Comparison of ENCODE assay signal across 10 cellular contexts in genomic region chr11:612201-612960, GRCh38. TPM values are rescaled to one million over a fixed set of nuclear protein-coding genes. Genes with fewer than 3 reads are reported as not detected.
DNase-seq lines count a peak whose midpoint lies in the region; ATAC-seq, FAIRE-seq and TF ChIP-seq lines count a peak whose summit lies in the region.
"Had no signal": no experiment of that assay in that cellular context is flagged by ENCODE, and none has a peak within 500 bp of the region (broad histone marks: within the 10 kb centered on the region; RNA-seq: fewer than 3 reads in every experiment).

No MANE protein-coding gene starts in this region.

- H3K27ac ChIP-seq in Karpas-422 (ENCODE audit: low read length) (no peak overlapping the region), GM12878 (ENCODE audit: control insufficient read depth, insufficient read depth) (no peak overlapping the region)
- peak overlapping the region; percentile 86 for H3K27ac ChIP-seq in naive thymus-derived CD4-positive, alpha-beta T cell (ENCODE audit: low read depth, low read length)
- H3K27ac ChIP-seq: uterus had no signal

- H3K36me3 ChIP-seq in Karpas-422 (ENCODE audit: insufficient read depth, low read length) (no peaks in the 10 kb centered on the region; the same call in 1 of the 2 replicates), GM12878 (ENCODE audit: control insufficient read depth in 2 of 2, insufficient read depth in 2 of 2, low read length in 1 of 2) (peaks cover 16 to 53% of the 10 kb centered on the region in 2 experiments; a peak in 3 of 4 replicates)
- peaks cover 0 to 67% (median 22%) of the 10 kb centered on the region in 3 experiments for H3K36me3 ChIP-seq in naive thymus-derived CD4-positive, alpha-beta T cell (ENCODE audit: control insufficient read depth in 2 of 3, insufficient read depth in 3 of 3, low read length in 3 of 3)
- H3K36me3 ChIP-seq: uterus had no signal

- peaks cover 27% of the 10 kb centered on the region for H3K4me1 ChIP-seq in Karpas-422 (ENCODE audit: low read length)
- peaks cover 14% of the 10 kb centered on the region for H3K4me1 ChIP-seq in GM12878 (ENCODE audit: control insufficient read depth, insufficient read depth, low read length)
- H3K4me1 ChIP-seq in naive thymus-derived CD4-positive, alpha-beta T cell (ENCODE audit: control insufficient read depth in 2 of 2, insufficient read depth in 2 of 2, low read length in 2 of 2), result peaks cover 8 to 22% of the 10 kb centered on the region in 2 donors

- CTCF ChIA-PET in GM12878 (lab: Yijun Ruan, JAX), result no interaction called here
- CTCF ChIA-PET in naive thymus-derived CD4-positive, alpha-beta T cell (lab: Charles Lee), result interaction anchor here (0.6 kb wide), 1 partner anchor 37 kb away, joined by 6 read pairs; no protein-coding TSS in a partner anchor

- no peaks in the 10 kb centered on the region for H3K9me2 ChIP-seq in Karpas-422 (replicated peaks; ENCODE audit: insufficient read depth, low read length)

- H3K4me3 Mint-ChIP-seq in naive thymus-derived CD4-positive, alpha-beta T cell, result peak overlapping the region in 5 of 10 donors; percentile 23 to 76 (median 58)

- H3K4me3 ChIP-seq in Karpas-422 (ENCODE audit: low read length) (no peak overlapping the region), GM12878 (no peak overlapping the region)
- no peak overlapping the region for H3K4me3 ChIP-seq in naive thymus-derived CD4-positive, alpha-beta T cell (ENCODE audit: low read length)
- H3K4me3 ChIP-seq: uterus had no signal

- H3K4me2 ChIP-seq in Karpas-422 (ENCODE audit: low read depth, low read length, poor library complexity, severe bottlenecking), result no peak overlapping the region
- peak overlapping the region; percentile 68; the same call in 1 of the 2 replicates for H3K4me2 ChIP-seq in GM12878 (ENCODE audit: control insufficient read depth, insufficient read depth)

- H3K9ac ChIP-seq in Karpas-422 (ENCODE audit: low read length), result no peak overlapping the region
- no peak overlapping the region for H3K9ac ChIP-seq in GM12878 (ENCODE audit: control insufficient read depth, insufficient read depth, low read length)

- DNase-seq in DMS53 (lab: John Stamatoyannopoulos, UW) (peak; percentile 94), Karpas-422 (peak; percentile 74), GM12878 (ENCODE audit: low read depth, low spot score) (no peak), activated gamma-delta T cell treated with Interleukin-2 at 50 U/mL for 16 hours (no peak)
- DNase-seq in naive thymus-derived CD4-positive, alpha-beta T cell, result peak in 2 of 9 donors; percentile 24 to 25
- no peak for DNase-seq in stimulated activated CD8-positive, alpha-beta memory T cell treated with anti-CD3 and anti-CD28 coated beads, Interleukin-4, amount 100 ng/mL, for 48 hours
- no peak for DNase-seq in stimulated activated CD4-positive, alpha-beta T cell treated with anti-CD3 and anti-CD28 coated beads, Interleukin-15, amount 100 ng/mL, for 24 hours

- H3K27me3 Mint-ChIP-seq in naive thymus-derived CD4-positive, alpha-beta T cell, result no peaks in the 10 kb centered on the region

- peak; percentile 1 to 33 (median 23); a peak in 2 of 6 replicates for TF ChIP-seq CTCF in GM12878 (IDR thresholded peaks at IDR 0.05 in 2 of 3, conservative IDR thresholded peaks at IDR 0.05 in 1 of 3; ENCODE audit: control insufficient read depth in 2 of 3, extremely low read depth in 1 of 3, insufficient read depth in 1 of 3, low read depth in 3 of 3, low read length in 3 of 3)

- H3K27ac Mint-ChIP-seq in naive thymus-derived CD4-positive, alpha-beta T cell, result peak overlapping the region; percentile 67 to 93 (median 88)

- ATAC-seq in GM12878 (no peak), GM19035 (IDR thresholded peaks at IDR 0.05; ENCODE audit: unreplicated experiment) (no peak)
- ATAC-seq in naive thymus-derived CD4-positive, alpha-beta T cell, result no peak

- 76% methylated on average over 22 of the region's 27 CpGs for WGBS in GM12878 (ENCODE audit: insufficient coverage, insufficient replicate concordance, low lambda C conversion rate, missing lambda C conversion rate)

- no peak for FAIRE-seq in GM12878 (lab: Jason Lieb, UNC)

- TF ChIP-seq POLR2A in GM12878 (IDR thresholded peaks at IDR 0.05; ENCODE audit: low read depth, low read length), result peak; percentile 85

- no TSS peak for BruUV-seq in GM12878 (replicated peaks; lab: Mats Ljungman, UMichigan)

- in situ Hi-C loops in GM12878 (cut with MboI), result no loop called here

- no peak for TF ChIP-seq EP300 in GM12878 (IDR thresholded peaks at IDR 0.05; ENCODE audit: borderline replicate concordance in 1 of 2, control insufficient read depth in 1 of 2, low read depth in 2 of 2, low read length in 2 of 2)

- peaks cover 0 to 15% (median 0%) of the 10 kb centered on the region in 5 donors for H3K36me3 Mint-ChIP-seq in naive thymus-derived CD4-positive, alpha-beta T cell

- intact Hi-C loops in GM12878 (cut with micrococcal nuclease; ENCODE audit: unreplicated experiment), result no loop called here
- intact Hi-C loops in naive thymus-derived CD4-positive, alpha-beta T cell (cut with micrococcal nuclease), result loop anchor here in 1 of 2 donors (2.0 kb wide), 1 partner anchor 52 kb away; the partner anchor contains the start of genes LMNTD2 and RASSF7

- H2AFZ ChIP-seq in Karpas-422 (ENCODE audit: low read length), result no peak overlapping the region
- H2AFZ ChIP-seq in GM12878 (ENCODE audit: control insufficient read depth, low read depth, low read length), result no peak overlapping the region

- H4K20me1 ChIP-seq in Karpas-422 (ENCODE audit: insufficient read depth, low read depth, low read length) (peaks cover 27% of the 10 kb centered on the region; the same call in 1 of the 2 replicates), GM12878 (ENCODE audit: control insufficient read depth, insufficient read depth) (peaks cover 11% of the 10 kb centered on the region)

- H3K9me3 ChIP-seq in Karpas-422 (ENCODE audit: low read length) (no peaks in the 10 kb centered on the region), GM12878 (replicated peaks; ENCODE audit: control insufficient read depth, insufficient read depth, low read length) (no peaks in the 10 kb centered on the region)
- no peaks in the 10 kb centered on the region for H3K9me3 ChIP-seq in naive thymus-derived CD4-positive, alpha-beta T cell (ENCODE audit: control insufficient read depth in 2 of 3, low read length in 3 of 3)
- H3K9me3 ChIP-seq: uterus had no signal

- H3K27me3 ChIP-seq in Karpas-422 (ENCODE audit: low read length) (no peaks in the 10 kb centered on the region), GM12878 (replicated peaks in 1 of 2; ENCODE audit: control insufficient read depth in 2 of 2, insufficient read depth in 2 of 2, low read length in 1 of 2) (no peaks in the 10 kb centered on the region)
- no peaks in the 10 kb centered on the region for H3K27me3 ChIP-seq in naive thymus-derived CD4-positive, alpha-beta T cell (ENCODE audit: control insufficient read depth in 2 of 2, insufficient read depth in 2 of 2, low read length in 2 of 2)
- H3K27me3 ChIP-seq: uterus had no signal

- POLR2A ChIA-PET in GM12878 (lab: Charles Lee), result interaction anchor here (0.5 kb wide), 1 partner anchor 106 kb away, joined by 4 read pairs; no protein-coding TSS in a partner anchor
- POLR2A ChIA-PET in naive thymus-derived CD4-positive, alpha-beta T cell (lab: Charles Lee), result interaction anchor here (2.5 kb wide), 1 partner anchor 36 kb away, joined by 14 read pairs; the partner anchor contains the start of gene PHRF1

- RAD21 ChIA-PET in GM12878 (lab: Charles Lee; ENCODE audit: unreplicated experiment), result interaction anchor here (1.5 kb wide), 1 partner anchor 84 kb away, joined by 3 read pairs; no protein-coding TSS in a partner anchor

- H3K79me2 ChIP-seq in Karpas-422 (ENCODE audit: low read length) (peaks cover 7% of the 10 kb centered on the region; the same call in 1 of the 2 replicates), GM12878 (ENCODE audit: control insufficient read depth, insufficient read depth, low read length) (peaks cover 26% of the 10 kb centered on the region)

- H3K4me1 Mint-ChIP-seq in naive thymus-derived CD4-positive, alpha-beta T cell, result peaks cover 0 to 22% (median 15%) of the 10 kb centered on the region in 7 donors

- no peak for TF ChIP-seq RAD21 in GM12878 (IDR thresholded peaks at IDR 0.05; ENCODE audit: insufficient read depth, low read depth, low read length)

- peaks cover 0 to 2% (median 0%) of the 10 kb centered on the region in 11 donors for H3K9me3 Mint-ChIP-seq in naive thymus-derived CD4-positive, alpha-beta T cell

- SMC1A ChIA-PET in GM12878 (lab: Charles Lee; ENCODE audit: uncharacterized antibody, unreplicated experiment), result no interaction called here

RNA-seq across cellular contexts. Expression of gene IRF7, which starts 3.4 kb away (rescaled TPM):
- 34.6 and 53.5 TPM in 2 replicates for total RNA-seq in Karpas-422 (2014; rRNA removed; shearing (Covaris generic); ENCODE audit: low replicate concordance)
- 129 and 153 TPM in 2 replicates for total RNA-seq in GM12878 (2013; cell fraction: nucleolus; rRNA removed)
- total RNA-seq in GM12878 (2014; rRNA removed), result 119 and 141 TPM in 2 replicates
- total RNA-seq in GM12878 (2014; rRNA removed; fragmentation: Illumina TruSeq; extraction: Trizol), result 24.3 and 24.4 TPM in 2 replicates
- 115 and 116 TPM in 2 replicates for total RNA-seq in GM12878 (2021)
- polyA plus RNA-seq in GM12878 (2011; ENCODE audit: low read depth), result 17.8 TPM
- polyA plus RNA-seq in GM12878 (2011; rRNA removed), result 22.0 and 65.3 TPM in 2 replicates
- polyA plus RNA-seq in GM12878 (2011; cell fraction: cytosol; rRNA removed), result 83.0 and 157 TPM in 2 replicates
- 623 and 683 TPM in 2 replicates for polyA plus RNA-seq in GM12878 (2011; cell fraction: nucleus; rRNA removed)
- polyA plus RNA-seq in GM12878 (2012), result 112 and 138 TPM in 2 replicates
- polyA plus RNA-seq in GM12878 (2014; fragmentation: Illumina TruSeq; extraction: Trizol), result 0.71 and 8.1 TPM in 2 replicates
- polyA plus RNA-seq in GM12878 (2014; fragmentation: Nextera tagmentation; extraction: Ambion mirVana), result 10 to 100 TPM in 1 of 2 experiments, 1 to 10 TPM in 1; 4.4 to 26.4 TPM
- 129 and 142 TPM in 2 replicates for polyA plus RNA-seq in GM12878 (2014; rRNA removed)
- 10 to 100 TPM; 69.9 to 88.5 TPM for polyA plus RNA-seq in GM12878 (2016; fragmentation: Nextera tagmentation; extraction: Ambion mirVana)
- 50.5 and 146 TPM in 2 replicates for polyA minus RNA-seq in GM12878 (2011; rRNA and poly(A)+ RNA removed)
- polyA minus RNA-seq in GM12878 (2011; cell fraction: cytosol; rRNA and poly(A)+ RNA removed), result 62.5 and 71.1 TPM in 2 replicates
- polyA minus RNA-seq in GM12878 (2011; cell fraction: nucleus; rRNA and poly(A)+ RNA removed), result 201 and 259 TPM in 2 replicates
- total RNA-seq in naive thymus-derived CD4-positive, alpha-beta T cell, result 100 to 1,000 TPM in 1 of 5 experiments, 10 to 100 TPM in 4; 57.0 to 134 (median 64.6) TPM
- 10 to 100 TPM; 25.9 to 50.0 TPM for polyA plus RNA-seq in naive thymus-derived CD4-positive, alpha-beta T cell

RNA-seq across cellular contexts. Expression of gene CDHR5, which starts 12.4 kb away (rescaled TPM):
- 0.04 TPM in 1 of 2 replicates, not detected in the other for total RNA-seq in Karpas-422 (2014; rRNA removed; shearing (Covaris generic); ENCODE audit: low replicate concordance)
- not detected in 2 replicates for total RNA-seq in GM12878 (2013; cell fraction: nucleolus; rRNA removed)
- total RNA-seq in GM12878 (2014; rRNA removed) (0.05 TPM in 1 of 2 replicates, not detected in the other), GM12878 (2014; rRNA removed; fragmentation: Illumina TruSeq; extraction: Trizol) (not detected in 2 replicates), GM12878 (2021) (0.40 TPM in 1 of 2 replicates, not detected in the other)
- not detected for polyA plus RNA-seq in GM12878 (2011; ENCODE audit: low read depth)
- polyA plus RNA-seq in GM12878 (2011; rRNA removed) (not detected in 2 replicates), GM12878 (2014; fragmentation: Illumina TruSeq; extraction: Trizol) (not detected in 2 replicates), GM12878 (2014; fragmentation: Nextera tagmentation; extraction: Ambion mirVana) (not detected), GM12878 (2014; rRNA removed) (0.06 TPM in 1 of 2 replicates, not detected in the other), GM12878 (2016; fragmentation: Nextera tagmentation; extraction: Ambion mirVana) (not detected)
- not detected in 2 replicates for polyA plus RNA-seq in GM12878 (2011; cell fraction: cytosol; rRNA removed)
- not detected in 2 replicates for polyA plus RNA-seq in GM12878 (2011; cell fraction: nucleus; rRNA removed)
- 0.11 and 0.19 TPM in 2 replicates for polyA plus RNA-seq in GM12878 (2012)
- polyA minus RNA-seq in GM12878 (2011; rRNA and poly(A)+ RNA removed), result not detected in 2 replicates
- not detected in 2 replicates for polyA minus RNA-seq in GM12878 (2011; cell fraction: cytosol; rRNA and poly(A)+ RNA removed)
- polyA minus RNA-seq in GM12878 (2011; cell fraction: nucleus; rRNA and poly(A)+ RNA removed), result not detected in 2 replicates
- total RNA-seq in naive thymus-derived CD4-positive, alpha-beta T cell, result not detected
- polyA plus RNA-seq in naive thymus-derived CD4-positive, alpha-beta T cell, result not detected

RNA-seq across cellular contexts. Expression of gene SCT, which starts 14.6 kb away (rescaled TPM):
- not detected in 2 replicates for total RNA-seq in Karpas-422 (2014; rRNA removed; shearing (Covaris generic); ENCODE audit: low replicate concordance)
- total RNA-seq in GM12878 (2013; cell fraction: nucleolus; rRNA removed), result not detected in 2 replicates
- not detected in 2 replicates for total RNA-seq in GM12878 (2014; rRNA removed)
- not detected in 2 replicates for total RNA-seq in GM12878 (2014; rRNA removed; fragmentation: Illumina TruSeq; extraction: Trizol)
- total RNA-seq in GM12878 (2021), result not detected in 2 replicates
- not detected for polyA plus RNA-seq in GM12878 (2011; ENCODE audit: low read depth)
- polyA plus RNA-seq in GM12878 (2011; rRNA removed), result not detected in 2 replicates
- polyA plus RNA-seq in GM12878 (2011; cell fraction: cytosol; rRNA removed), result not detected in 2 replicates
- not detected in 2 replicates for polyA plus RNA-seq in GM12878 (2011; cell fraction: nucleus; rRNA removed)
- polyA plus RNA-seq in GM12878 (2012), result not detected in 2 replicates
- polyA plus RNA-seq in GM12878 (2014; fragmentation: Illumina TruSeq; extraction: Trizol), result not detected in 2 replicates
- polyA plus RNA-seq in GM12878 (2014; fragmentation: Nextera tagmentation; extraction: Ambion mirVana), result not detected
- polyA plus RNA-seq in GM12878 (2014; rRNA removed), result not detected in 2 replicates
- polyA plus RNA-seq in GM12878 (2016; fragmentation: Nextera tagmentation; extraction: Ambion mirVana), result not detected
- not detected in 2 replicates for polyA minus RNA-seq in GM12878 (2011; rRNA and poly(A)+ RNA removed)
- polyA minus RNA-seq in GM12878 (2011; cell fraction: cytosol; rRNA and poly(A)+ RNA removed), result not detected in 2 replicates
- not detected in 2 replicates for polyA minus RNA-seq in GM12878 (2011; cell fraction: nucleus; rRNA and poly(A)+ RNA removed)
- total RNA-seq in naive thymus-derived CD4-positive, alpha-beta T cell, result not detected
- polyA plus RNA-seq in naive thymus-derived CD4-positive, alpha-beta T cell, result not detected
- total RNA-seq: NCI-H460, uterus had no signal

RNA-seq across cellular contexts. Expression of gene DRD4, which starts 24.7 kb away (rescaled TPM):
- not detected in 2 replicates for total RNA-seq in Karpas-422 (2014; rRNA removed; shearing (Covaris generic); ENCODE audit: low replicate concordance)
- total RNA-seq in GM12878 (2013; cell fraction: nucleolus; rRNA removed), result 0.37 and 0.40 TPM in 2 replicates
- total RNA-seq in GM12878 (2014; rRNA removed) (not detected in 2 replicates), GM12878 (2014; rRNA removed; fragmentation: Illumina TruSeq; extraction: Trizol) (not detected in 2 replicates), GM12878 (2021) (0.24 TPM in 1 of 2 replicates, not detected in the other)
- not detected for polyA plus RNA-seq in GM12878 (2011; ENCODE audit: low read depth)
- polyA plus RNA-seq in GM12878 (2011; rRNA removed) (not detected in 2 replicates), GM12878 (2014; fragmentation: Illumina TruSeq; extraction: Trizol) (not detected in 2 replicates), GM12878 (2014; fragmentation: Nextera tagmentation; extraction: Ambion mirVana) (not detected), GM12878 (2014; rRNA removed) (not detected in 2 replicates), GM12878 (2016; fragmentation: Nextera tagmentation; extraction: Ambion mirVana) (not detected)
- not detected in 2 replicates for polyA plus RNA-seq in GM12878 (2011; cell fraction: cytosol; rRNA removed)
- polyA plus RNA-seq in GM12878 (2011; cell fraction: nucleus; rRNA removed), result 0.07 and 0.12 TPM in 2 replicates
- 0.08 and 0.26 TPM in 2 replicates for polyA plus RNA-seq in GM12878 (2012)
- polyA minus RNA-seq in GM12878 (2011; rRNA and poly(A)+ RNA removed), result not detected in 2 replicates
- polyA minus RNA-seq in GM12878 (2011; cell fraction: cytosol; rRNA and poly(A)+ RNA removed), result not detected in 2 replicates
- polyA minus RNA-seq in GM12878 (2011; cell fraction: nucleus; rRNA and poly(A)+ RNA removed), result 0.29 TPM in 1 of 2 replicates, not detected in the other
- 1 to 10 TPM in 2 of 5 experiments, under 1 TPM in 3; 0.27 to 1.9 (median 0.75) TPM for total RNA-seq in naive thymus-derived CD4-positive, alpha-beta T cell
- not detected for polyA plus RNA-seq in naive thymus-derived CD4-positive, alpha-beta T cell

RNA-seq across cellular contexts. Expression of gene PHRF1, which starts 36.1 kb away (rescaled TPM):
- 8.7 and 20.9 TPM in 2 replicates for total RNA-seq in Karpas-422 (2014; rRNA removed; shearing (Covaris generic); ENCODE audit: low replicate concordance)
- 65.8 and 74.9 TPM in 2 replicates for total RNA-seq in GM12878 (2013; cell fraction: nucleolus; rRNA removed)
- 19.2 and 22.0 TPM in 2 replicates for total RNA-seq in GM12878 (2014; rRNA removed)
- total RNA-seq in GM12878 (2014; rRNA removed; fragmentation: Illumina TruSeq; extraction: Trizol), result 8.8 and 11.1 TPM in 2 replicates
- 39.4 and 43.5 TPM in 2 replicates for total RNA-seq in GM12878 (2021)
- 4.2 TPM for polyA plus RNA-seq in GM12878 (2011; ENCODE audit: low read depth)
- polyA plus RNA-seq in GM12878 (2011; rRNA removed), result 4.9 and 11.7 TPM in 2 replicates
- polyA plus RNA-seq in GM12878 (2011; cell fraction: cytosol; rRNA removed), result 11.7 and 18.5 TPM in 2 replicates
- 44.2 and 63.2 TPM in 2 replicates for polyA plus RNA-seq in GM12878 (2011; cell fraction: nucleus; rRNA removed)
- polyA plus RNA-seq in GM12878 (2012), result 16.1 TPM in 2 replicates
- polyA plus RNA-seq in GM12878 (2014; fragmentation: Illumina TruSeq; extraction: Trizol), result 2.4 and 8.0 TPM in 2 replicates
- under 1 TPM; 0.13 to 0.42 TPM for polyA plus RNA-seq in GM12878 (2014; fragmentation: Nextera tagmentation; extraction: Ambion mirVana)
- polyA plus RNA-seq in GM12878 (2014; rRNA removed), result 23.4 and 28.2 TPM in 2 replicates
- polyA plus RNA-seq in GM12878 (2016; fragmentation: Nextera tagmentation; extraction: Ambion mirVana), result 10 to 100 TPM; 18.5 to 21.7 TPM
- polyA minus RNA-seq in GM12878 (2011; rRNA and poly(A)+ RNA removed), result 9.5 and 17.9 TPM in 2 replicates
- polyA minus RNA-seq in GM12878 (2011; cell fraction: cytosol; rRNA and poly(A)+ RNA removed), result 12.8 and 12.9 TPM in 2 replicates
- polyA minus RNA-seq in GM12878 (2011; cell fraction: nucleus; rRNA and poly(A)+ RNA removed), result 14.7 and 27.1 TPM in 2 replicates
- total RNA-seq in naive thymus-derived CD4-positive, alpha-beta T cell, result 10 to 100 TPM; 47.3 to 55.2 (median 49.4) TPM
- polyA plus RNA-seq in naive thymus-derived CD4-positive, alpha-beta T cell, result 10 to 100 TPM in 1 of 2 donors, 1 to 10 TPM in 1; 6.2 to 22.1 TPM

Comparison
In these comparisons a context has a peak if more than half of its experiments do, and no peak if none do; other contexts are left out.
1. DNase-seq: peak in DMS53 (single experiment) and Karpas-422 (single experiment); none in GM12878 (single experiment), stimulated activated CD8-positive, alpha-beta memory T cell treated with anti-CD3 and anti-CD28 coated beads, Interleukin-4, amount 100 ng/mL, for 48 hours (single experiment), activated gamma-delta T cell treated with Interleukin-2 at 50 U/mL for 16 hours (single experiment) and stimulated activated CD4-positive, alpha-beta T cell treated with anti-CD3 and anti-CD28 coated beads, Interleukin-15, amount 100 ng/mL, for 24 hours (single experiment).